Comparison of ENCODE assay signal across 16 cellular contexts in genomic region chr15:32781781-32782180, GRCh38.
"Had no signal": no experiment of that assay in that cellular context is flagged by ENCODE, and none has a peak within 500 bp of the region (broad histone marks: within the 10 kb centered on the region; RNA-seq: fewer than 3 reads in every experiment).

No MANE protein-coding gene starts in this region.

- H3K27me3 ChIP-seq: upper lobe of right lung had no signal

- H3K4me3 ChIP-seq: lower lobe of right lung, upper lobe of right lung had no signal

- H3K27ac ChIP-seq: lower lobe of right lung, parathyroid adenoma, upper lobe of right lung had no signal

- ATAC-seq: activated CD8-positive, alpha-beta T cell treated with anti-CD3 and anti-CD28 coated beads for 36 hours; left colon; lower lobe of right lung; upper lobe of right lung had no signal

- H3K36me3 ChIP-seq: lower lobe of right lung, upper lobe of right lung had no signal

- H3K4me1 ChIP-seq: lower lobe of right lung, parathyroid adenoma, upper lobe of right lung had no signal

- DNase-seq: activated CD4-positive, alpha-beta T cell treated with anti-CD3 and anti-CD28 coated beads, Interleukin-2, amount 10 ng/mL, durations not matched to agents 24 days and 14 days; activated CD8-positive, alpha-beta T cell treated with anti-CD3 and anti-CD28 coated beads for 36 hours; activated naive CD4-positive, alpha-beta T cell treated with Interleukin-2 at 50 U/mL for 16 hours; activated naive CD8-positive, alpha-beta T cell treated with anti-CD3 and anti-CD28 coated beads, Interleukin-2, amount 10 ng/mL, durations not matched to agents 7 days and 5 days; activated T-cell treated with anti-CD3 and anti-CD28 coated beads, Interleukin-2, amount 50 U/mL, for 24 hours; cerebellar nuclear complex; effector memory CD4-positive, alpha-beta T cell; foreskin fibroblast; left colon; lower lobe of right lung; stimulated activated CD4-positive, alpha-beta T cell treated with anti-CD3 and anti-CD28 coated beads, Interleukin-12 subunit alpha, Interleukin-12 subunit beta, amount 100 ng/mL, for 4 hours; stimulated activated CD4-positive, alpha-beta T cell treated with anti-CD3 and anti-CD28 coated beads, Interleukin-1b, Interleukin-23, amount 100 ng/mL, for 48 hours; stimulated activated CD8-positive, alpha-beta memory T cell treated with anti-CD3 and anti-CD28 coated beads, Interleukin-4, amount 100 ng/mL, for 48 hours; stimulated activated naive CD4-positive, alpha-beta T cell; upper lobe of right lung had no signal

- H3K9me3 ChIP-seq: upper lobe of right lung had no signal
